23 cellular contexts compared by ENCODE assay signal in the genomic region with DNA sequence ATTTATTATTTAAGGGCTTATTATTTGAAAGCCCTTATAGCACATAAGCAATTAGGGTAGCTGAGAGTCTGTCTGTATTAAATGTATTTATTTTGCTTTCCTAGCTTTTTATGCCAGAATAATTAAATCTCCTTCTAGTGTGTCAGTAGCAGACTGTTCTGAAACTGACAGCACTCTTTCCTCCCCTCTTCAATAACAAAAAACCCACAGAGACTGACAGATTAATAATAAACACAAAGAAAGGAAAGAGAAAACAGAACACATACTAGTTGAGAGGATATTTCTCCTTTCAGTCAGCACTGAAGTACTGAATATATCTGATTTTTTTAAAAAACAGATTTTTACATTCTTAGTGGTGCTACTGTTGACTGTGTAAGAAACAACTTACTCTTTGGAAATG.
DNase-seq lines count a peak whose midpoint lies in the region; ATAC-seq and TF ChIP-seq lines count a peak whose summit lies in the region.
"Had no signal": no experiment of that assay in that cellular context is flagged by ENCODE, and none has a peak within 500 bp of the region (broad histone marks: within the 10 kb centered on the region; RNA-seq: fewer than 3 reads in every experiment).

No MANE protein-coding gene starts in this region.

- no peak overlapping the region for H4K8ac ChIP-seq in H9 (replicated peaks; ENCODE audit: insufficient read length, low read depth, low read length)

- H3K14ac ChIP-seq in H9 (ENCODE audit: insufficient read depth, low read length) = no peak overlapping the region

- no peak for TF ChIP-seq POLR2A in GM18505 (IDR thresholded peaks at IDR 0.05; ENCODE audit: borderline replicate concordance, extremely low read depth, insufficient read depth, insufficient read length)

- no peak overlapping the region for H3K18ac ChIP-seq in H9 (ENCODE audit: insufficient read length, low read depth, low read length)

- no peak overlapping the region for H4K5ac ChIP-seq in H9 (ENCODE audit: insufficient read length, low read depth, low read length)

- no peaks in the 10 kb centered on the region for H3K27me3 Mint-ChIP-seq in H9 (ENCODE audit: low read depth)
- H3K27me3 Mint-ChIP-seq: CD4-positive, alpha-beta T cell; CD8-positive, alpha-beta memory T cell had no signal

- TF ChIP-seq CTCF in H9 (conservative IDR thresholded peaks at IDR 0.05) = no peak
- no peak for TF ChIP-seq CTCF in MM.1S (IDR thresholded peaks at IDR 0.05; ENCODE audit: low read length)
- no peak for TF ChIP-seq CTCF in OCI-LY1 (IDR thresholded peaks at IDR 0.05; ENCODE audit: low read length)

- H3K9me2 ChIP-seq in MM.1S (replicated peaks; ENCODE audit: insufficient read depth, low read length) = no peaks in the 10 kb centered on the region
- H3K9me2 ChIP-seq in OCI-LY1 (ENCODE audit: low read depth, low read length) = no peaks in the 10 kb centered on the region

- H2AFZ ChIP-seq in H9 (ENCODE audit: low read length) (no peak overlapping the region), MM.1S (ENCODE audit: low read length) (no peak overlapping the region), OCI-LY1 (ENCODE audit: low read length) (no peak overlapping the region)

- peak overlapping the region in 2 of 3 experiments; percentile 2 to 55; a peak in 4 of 7 replicates for H3K27ac Mint-ChIP-seq in H9
- H3K27ac Mint-ChIP-seq: CD14-positive monocyte; CD4-positive, alpha-beta T cell; CD8-positive, alpha-beta memory T cell had no signal

- H3K79me2 ChIP-seq in H9 (ENCODE audit: insufficient read depth, low read length) = no peaks in the 10 kb centered on the region
- no peaks in the 10 kb centered on the region for H3K79me2 ChIP-seq in MM.1S (ENCODE audit: low read length)
- H3K79me2 ChIP-seq in OCI-LY1 (ENCODE audit: insufficient read depth, low read length) = no peaks in the 10 kb centered on the region

- H2BK20ac ChIP-seq in H9 (ENCODE audit: low read depth, low read length, poor library complexity, severe bottlenecking) = no peak overlapping the region

- no peak overlapping the region for H3T11ph ChIP-seq in H9 (ENCODE audit: low read length)

- peaks cover 18 to 19% of the 10 kb centered on the region in 2 experiments for H3K4me1 Mint-ChIP-seq in H9
- H3K4me1 Mint-ChIP-seq: CD8-positive, alpha-beta memory T cell had no signal

- no peak overlapping the region for H3K56ac ChIP-seq in H9 (ENCODE audit: insufficient read length, low read depth, low read length)

- H2BK12ac ChIP-seq in H9 (ENCODE audit: insufficient read length, low read depth, low read length) = no peak overlapping the region

- no peaks in the 10 kb centered on the region for H3K27me3 ChIP-seq in H9 (ENCODE audit: insufficient read depth, low read length)
- no peaks in the 10 kb centered on the region for H3K27me3 ChIP-seq in MM.1S (replicated peaks; ENCODE audit: insufficient read depth, low read length)
- H3K27me3 ChIP-seq in OCI-LY1 (ENCODE audit: insufficient read depth, low read length) = no peaks in the 10 kb centered on the region
- H3K27me3 ChIP-seq: BE2C; BLaER1 treated with 17β-estradiol and CSF1 and Interleukin-3, amounts not matched to agents 10 nM and 100 nM had no signal

- no peaks in the 10 kb centered on the region for H3K23me2 ChIP-seq in H9 (ENCODE audit: insufficient read length, low read depth, low read length, poor library complexity, severe bottlenecking)

- peaks cover 9 to 12% of the 10 kb centered on the region in 2 experiments for H3K9me3 Mint-ChIP-seq in H9
- H3K9me3 Mint-ChIP-seq: CD4-positive, alpha-beta T cell had no signal

- H2BK120ac ChIP-seq in H9 (ENCODE audit: low read depth, low read length, poor library complexity, severe bottlenecking) = no peak overlapping the region

- H3K79me1 ChIP-seq in H9 (ENCODE audit: insufficient read depth, low read depth, low read length, poor library complexity, severe bottlenecking) = no peaks in the 10 kb centered on the region

- H3K4ac ChIP-seq in H9 (ENCODE audit: low read depth, low read length) = no peak overlapping the region

- H3K27ac ChIP-seq in H9 (ENCODE audit: insufficient read length, low read depth, low read length) = no peak overlapping the region
- H3K27ac ChIP-seq in MM.1S (ENCODE audit: low read length) = no peak overlapping the region
- peak overlapping the region; percentile 4 for H3K27ac ChIP-seq in OCI-LY1 (ENCODE audit: low read depth, low read length, poor library complexity, severe bottlenecking)
- H3K27ac ChIP-seq: A549; BLaER1 treated with 17β-estradiol and CSF1 and Interleukin-3, amounts not matched to agents 10 nM and 100 nM had no signal

- no peaks in the 10 kb centered on the region for H3K36me3 ChIP-seq in MM.1S (replicated peaks; ENCODE audit: insufficient read depth, low read length)
- peaks cover 12% of the 10 kb centered on the region; the same call in 1 of the 2 replicates for H3K36me3 ChIP-seq in OCI-LY1 (ENCODE audit: insufficient read depth, low read length)
- H3K36me3 ChIP-seq: BE2C; BLaER1 treated with 17β-estradiol and CSF1 and Interleukin-3, amounts not matched to agents 10 nM and 100 nM had no signal

- no peak overlapping the region for H3K4me3 ChIP-seq in MM.1S (ENCODE audit: low read length)
- no peak overlapping the region for H3K4me3 ChIP-seq in OCI-LY1 (ENCODE audit: low read depth, low read length, poor library complexity, severe bottlenecking)
- H3K4me3 ChIP-seq: A549; BLaER1 treated with 17β-estradiol and CSF1 and Interleukin-3, amounts not matched to agents 10 nM and 100 nM; GM12878 had no signal

- no peak overlapping the region for H3K9ac ChIP-seq in H9 (ENCODE audit: extremely low read depth, insufficient read length, low read length)
- H3K9ac ChIP-seq in MM.1S (ENCODE audit: low read length) = no peak overlapping the region
- no peak overlapping the region for H3K9ac ChIP-seq in OCI-LY1 (ENCODE audit: low read length)
- H3K9ac ChIP-seq: BLaER1 treated with 17β-estradiol and CSF1 and Interleukin-3, amounts not matched to agents 10 nM and 100 nM had no signal

- H2BK5ac ChIP-seq in H9 (ENCODE audit: insufficient read length, low read length) = no peak overlapping the region

- peaks cover 7 to 12% (median 9%) of the 10 kb centered on the region in 3 experiments for H3K36me3 Mint-ChIP-seq in H9 (ENCODE audit: insufficient read depth in 1 of 3, low read depth in 3 of 3)
- H3K36me3 Mint-ChIP-seq: CD14-positive monocyte; CD8-positive, alpha-beta memory T cell had no signal

- H2AK5ac ChIP-seq in H9 (ENCODE audit: insufficient read length, low read length) = no peak overlapping the region

- H3K4me3 Mint-ChIP-seq in H9 = no peak overlapping the region
- H3K4me3 Mint-ChIP-seq: CD14-positive monocyte; CD4-positive, alpha-beta T cell; CD8-positive, alpha-beta memory T cell had no signal

- ATAC-seq in GM18505 (IDR thresholded peaks at IDR 0.05; ENCODE audit: unreplicated experiment) (no peak), GM21717 (IDR thresholded peaks at IDR 0.05; ENCODE audit: unreplicated experiment) (no peak)
- ATAC-seq: A549, GM12878, HCT116 had no signal

- H4K20me1 ChIP-seq in H9 (ENCODE audit: control insufficient read depth, insufficient read depth, insufficient read length) = no peaks in the 10 kb centered on the region
- no peaks in the 10 kb centered on the region for H4K20me1 ChIP-seq in MM.1S (ENCODE audit: insufficient read depth, low read length)
- no peaks in the 10 kb centered on the region for H4K20me1 ChIP-seq in OCI-LY1 (ENCODE audit: insufficient read depth, low read length)
- H4K20me1 ChIP-seq: BLaER1 treated with 17β-estradiol and CSF1 and Interleukin-3, amounts not matched to agents 10 nM and 100 nM had no signal

- no peak overlapping the region for H3K4me2 ChIP-seq in H9 (ENCODE audit: insufficient read depth, insufficient read length, low read length)
- peak overlapping the region; percentile 5; the same call in 1 of the 2 replicates for H3K4me2 ChIP-seq in MM.1S (ENCODE audit: low read depth, low read length)
- H3K4me2 ChIP-seq in OCI-LY1 (ENCODE audit: low read length) = no peak overlapping the region
- H3K4me2 ChIP-seq: A549; BLaER1 treated with 17β-estradiol and CSF1 and Interleukin-3, amounts not matched to agents 10 nM and 100 nM had no signal

- peak; percentile 78 for DNase-seq in NCI-H1092 treated with DMSO at 0.1 percent for 48 hours (lab: John Stamatoyannopoulos, UW)
- no peak for DNase-seq in NCI-H1092 (lab: John Stamatoyannopoulos, UW)
- DNase-seq in H9 = no peak
- DNase-seq in MM.1S = peak; percentile 53
- no peak for DNase-seq in NCI-H748 treated with DMSO at 0.1 percent for 48 hours (lab: John Stamatoyannopoulos, UW)
- DNase-seq: 8988T; ACHN; AML-193; BE2C; CD4-positive, alpha-beta T cell; CD8-positive, alpha-beta memory T cell; DMS53; EL; GDM1; H7 had no signal

- H4K91ac ChIP-seq in H9 (ENCODE audit: insufficient read length, low read depth, low read length) = no peak overlapping the region

- H3F3A ChIP-seq in MM.1S (ENCODE audit: insufficient read depth, low read length) (no peaks in the 10 kb centered on the region), OCI-LY1 (ENCODE audit: insufficient read depth, low read length) (no peaks in the 10 kb centered on the region)

- no peak overlapping the region for H3K23ac ChIP-seq in H9 (ENCODE audit: insufficient read length, low read depth, low read length)

- H2BK15ac ChIP-seq in H9 (ENCODE audit: low read depth, low read length) = no peak overlapping the region

- H3K4me1 ChIP-seq in H9 (ENCODE audit: insufficient read depth, low read length) (peaks cover 2% of the 10 kb centered on the region), MM.1S (ENCODE audit: low read length) (peaks cover 16% of the 10 kb centered on the region), OCI-LY1 (ENCODE audit: insufficient read depth, low read length, severe bottlenecking) (peaks cover 41% of the 10 kb centered on the region)
- H3K4me1 ChIP-seq: A549, BE2C had no signal

- no peaks in the 10 kb centered on the region for H3K9me3 ChIP-seq in H9 (ENCODE audit: control insufficient read depth, low read depth, low read length)
- H3K9me3 ChIP-seq in MM.1S (replicated peaks; ENCODE audit: insufficient read depth, low read length) = no peaks in the 10 kb centered on the region
- no peaks in the 10 kb centered on the region; the same call in 1 of the 2 replicates for H3K9me3 ChIP-seq in OCI-LY1 (ENCODE audit: low read length)
- H3K9me3 ChIP-seq: A549, BE2C had no signal

Comparison
In these comparisons a context has a peak if more than half of its experiments do, and no peak if none do; other contexts are left out.
1. DNase-seq: peak in NCI-H1092 treated with DMSO at 0.1 percent for 48 hours (single experiment) and MM.1S (single experiment); none in NCI-H1092 (single experiment), H9 (single experiment) and NCI-H748 treated with DMSO at 0.1 percent for 48 hours (single experiment).